ENCODE assay signal across 12 cellular contexts in the genomic region with DNA sequence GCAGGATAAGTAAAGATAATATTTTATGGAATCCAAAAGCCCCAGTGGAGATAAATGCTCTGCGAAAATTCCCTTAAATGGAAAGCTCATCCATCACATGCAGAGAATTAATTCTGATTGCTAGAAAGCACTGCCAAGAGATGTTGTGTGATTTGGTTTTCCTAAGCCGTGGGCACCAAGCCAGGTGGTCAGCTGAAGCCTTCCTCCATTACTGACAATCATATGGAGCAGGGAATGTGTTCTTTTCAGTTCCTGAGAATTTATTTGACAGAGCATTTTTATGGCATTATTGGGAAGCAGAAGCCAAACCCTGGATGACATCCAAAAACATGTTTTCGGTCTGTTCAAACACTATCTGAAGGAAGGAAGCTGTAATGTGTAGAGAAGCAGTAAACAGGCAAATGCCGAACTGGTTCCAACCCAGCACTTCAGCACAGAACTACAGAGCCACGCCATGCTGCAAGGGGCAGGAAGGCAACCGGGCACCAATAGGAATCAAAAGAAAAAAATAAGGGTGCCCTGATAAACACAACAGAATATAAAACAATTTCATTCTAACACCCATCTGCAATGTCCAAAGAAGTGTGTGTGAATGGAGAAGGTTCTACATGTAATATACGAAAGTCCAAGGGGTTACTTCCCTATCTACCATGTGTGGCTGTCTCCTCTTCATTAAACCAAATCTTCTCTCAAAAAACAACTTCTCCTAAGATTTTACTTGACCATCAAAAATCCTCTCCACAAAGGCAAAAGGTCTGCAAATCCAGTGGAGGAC. TPM values are rescaled to one million over a fixed set of nuclear protein-coding genes. Genes with fewer than 3 reads are reported as not detected.
A peak's percentile ranks its signal among the peaks of the same experiment; 100 is the strongest.
DNase-seq lines count a peak whose midpoint lies in the region; ATAC-seq and TF ChIP-seq lines count a peak whose summit lies in the region.
"Had no signal": no experiment of that assay in that cellular context is flagged by ENCODE, and none has a peak within 500 bp of the region (broad histone marks: within the 10 kb centered on the region; RNA-seq: fewer than 3 reads in every experiment).

No MANE protein-coding gene starts in this region.

- H3K4me3 ChIP-seq in LNCaP clone FGC (ENCODE audit: low read depth, low read length) (peak overlapping the region; percentile 17), right cardiac atrium (ENCODE audit: low read length) (no peak overlapping the region), skeletal muscle tissue (ENCODE audit: low read length in 3 of 3) (no peak overlapping the region)
- H3K4me3 ChIP-seq: HAP-1 had no signal

- H3K9me3 ChIP-seq in right cardiac atrium (ENCODE audit: control insufficient read depth, low read length), result no peaks in the 10 kb centered on the region
- H3K9me3 ChIP-seq in skeletal muscle tissue (ENCODE audit: control insufficient read depth in 3 of 3, low read length in 3 of 3), result no peaks in the 10 kb centered on the region
- H3K9me3 ChIP-seq: HAP-1 had no signal

- ATAC-seq in right cardiac atrium, result peak; percentile 67 to 68
- no peak for ATAC-seq in GM18909 (IDR thresholded peaks at IDR 0.05; ENCODE audit: poor library complexity, unreplicated experiment)
- no peak for ATAC-seq in GM19324 (IDR thresholded peaks at IDR 0.05; ENCODE audit: low FRiP score, unreplicated experiment)

- peak; percentile 89 for DNase-seq in LNCaP clone FGC (ENCODE audit: low read depth)
- peak in 2 of 3 donors; percentile 28 to 75 for DNase-seq in right cardiac atrium
- no peak for DNase-seq in NCI-H526 treated with DMSO at 0.1 percent for 48 hours (lab: John Stamatoyannopoulos, UW)
- DNase-seq in UCSD-AML1 (lab: John Stamatoyannopoulos, UW; ENCODE audit: unreplicated experiment), result no peak
- DNase-seq: activated naive CD4-positive, alpha-beta T cell treated with anti-CD3 and anti-CD28 coated beads, Interleukin-2, amount 10 ng/mL, durations not matched to agents 7 days and 5 days; islet precursor cell; T-helper 1 cell had no signal

- H3K4me1 ChIP-seq in right cardiac atrium (ENCODE audit: control insufficient read depth, insufficient read depth, low read length) (peaks cover 11% of the 10 kb centered on the region), skeletal muscle tissue (ENCODE audit: control insufficient read depth in 3 of 3, insufficient read depth in 3 of 3, low read length in 3 of 3) (peaks cover 14 to 26% (median 15%) of the 10 kb centered on the region in 3 donors)
- H3K4me1 ChIP-seq: HAP-1 had no signal

- no peak for TF ChIP-seq CTCF in LNCaP clone FGC (IDR thresholded peaks at IDR 0.05; ENCODE audit: control insufficient read depth, extremely low read depth, insufficient read depth)

- H3K27me3 ChIP-seq in right cardiac atrium (ENCODE audit: control insufficient read depth, insufficient read depth) (no peaks in the 10 kb centered on the region), skeletal muscle tissue (ENCODE audit: control insufficient read depth in 3 of 3, insufficient read depth in 3 of 3, low read length in 3 of 3) (no peaks in the 10 kb centered on the region)

- H3K27ac ChIP-seq in angular gyrus (ENCODE audit: low read depth, low read length) (peak overlapping the region; percentile 22), right cardiac atrium (ENCODE audit: low read length) (no peak overlapping the region), skeletal muscle tissue (ENCODE audit: low read depth, low read length) (peak overlapping the region; percentile 42)

- intact Hi-C loops in right cardiac atrium (cut with DNase I), result no loop called here

- H3K9ac ChIP-seq in skeletal muscle tissue (ENCODE audit: low read depth in 1 of 3, low read length in 3 of 3), result no peak overlapping the region

- 23% methylated on average over 7 of the region's 7 CpGs for WGBS in right cardiac atrium

- H3K36me3 ChIP-seq in skeletal muscle tissue (ENCODE audit: control insufficient read depth in 3 of 3, insufficient read depth in 3 of 3, low read length in 3 of 3), result no peaks in the 10 kb centered on the region
- H3K36me3 ChIP-seq: HAP-1 had no signal

RNA-seq across cellular contexts. Expression of a gene that starts 12.3 kb away (rescaled TPM):
- total RNA-seq in right cardiac atrium, result 10 to 100 TPM; 11.0 to 14.1 (median 13.7) TPM
- 4.8 TPM for polyA plus RNA-seq in right cardiac atrium
- total RNA-seq in skeletal muscle tissue, result 14.6 TPM

Comparison
In these comparisons a context has a peak if more than half of its experiments do, and no peak if none do; other contexts are left out.
1. DNase-seq: peak in LNCaP clone FGC (single experiment) and right cardiac atrium (2 of 3); none in NCI-H526 treated with DMSO at 0.1 percent for 48 hours (single experiment) and UCSD-AML1 (single experiment).
2. ATAC-seq: peak in right cardiac atrium (2 of 2); none in GM18909 (single experiment) and GM19324 (single experiment).